In genomic region chr1:34013136-34013535, GRCh38 we compare ENCODE assay signal across 26 cellular contexts.
"Had no signal": no experiment of that assay in that cellular context is flagged by ENCODE, and none has a peak within 500 bp of the region (broad histone marks: within the 10 kb centered on the region; RNA-seq: fewer than 3 reads in every experiment).

No MANE protein-coding gene starts in this region.

- H3K4me2 ChIP-seq: neural progenitor cell, smooth muscle cell had no signal

- H3K9me3 ChIP-seq: left lung, ovary, right atrium auricular region, right lobe of liver, stomach, suprapubic skin, thoracic aorta, tibial artery, uterus had no signal

- H3K4me3 ChIP-seq: left lung, lung, neural progenitor cell, ovary, right atrium auricular region, right lobe of liver, smooth muscle cell, stomach, suprapubic skin, thoracic aorta, tibial artery, uterus had no signal

- H3K4me1 ChIP-seq: left lung, right atrium auricular region, right lobe of liver, suprapubic skin, tibial artery, uterus had no signal

- H3K36me3 ChIP-seq: left lung, neural progenitor cell, ovary, right atrium auricular region, right lobe of liver, stomach, suprapubic skin, thoracic aorta, tibial artery, uterus had no signal

- FAIRE-seq: kidney had no signal

- DNase-seq: hippocampal formation; kidney; left colon; left lung; mesendoderm; naive B cell; natural killer cell; nephron progenitor cell; ovary; right lobe of liver; stimulated activated CD4-positive, alpha-beta T cell treated with anti-CD3 and anti-CD28 coated beads, Interleukin-1b, Interleukin-23, amount 100 ng/mL, for 48 hours; stimulated activated CD4-positive, alpha-beta T cell treated with anti-CD3 and anti-CD28 coated beads, Interleukin-2, amount 100 ng/mL, for 48 hours; stimulated activated CD4-positive, alpha-beta T cell treated with anti-CD3 and anti-CD28 coated beads, Interleukin-4, amount 100 ng/mL, for 4 hours; stimulated activated CD8-positive, alpha-beta memory T cell treated with anti-CD3 and anti-CD28 coated beads, Interleukin-4, amount 100 ng/mL, for 48 hours; stimulated activated naive B cell treated with anti-CD40 and anti-IgM and Interleukin-4, amounts not matched to agents 10 μg/mL and 1 μg/mL and 100 μg/mL, for 72 hours; stimulated activated naive CD8-positive, alpha-beta T cell treated with anti-CD3 and anti-CD28 coated beads, Interleukin-15, Interleukin-2, amounts not matched to agents 100 U/mL and 50 U/mL, for 24 hours; stomach; tibial artery; trophoblast cell; uterus had no signal

- H3K27me3 ChIP-seq: neural progenitor cell, ovary, right atrium auricular region, right lobe of liver, suprapubic skin, tibial artery, uterus had no signal

- H3K27ac ChIP-seq: left lung, neural progenitor cell, ovary, right atrium auricular region, right lobe of liver, stomach, suprapubic skin, thoracic aorta, tibial artery, uterus had no signal

- H2AFZ ChIP-seq: neural progenitor cell had no signal

- H3K9ac ChIP-seq: neural progenitor cell had no signal
